Comparison of ENCODE assay signal across 12 cellular contexts in genomic region chr2:98454073-98454472, GRCh38. TPM values are rescaled to one million over a fixed set of nuclear protein-coding genes. Genes with fewer than 3 reads are reported as not detected.
DNase-seq lines count a peak whose midpoint lies in the region; ATAC-seq and TF ChIP-seq lines count a peak whose summit lies in the region.
"Had no signal": no experiment of that assay in that cellular context is flagged by ENCODE, and none has a peak within 500 bp of the region (broad histone marks: within the 10 kb centered on the region; RNA-seq: fewer than 3 reads in every experiment).

No MANE protein-coding gene starts in this region.

- peak overlapping the region in 3 of 4 donors; percentile 63 to 72 (median 67) for H3K27ac ChIP-seq in Peyer's patch
- peak overlapping the region in 3 of 4 donors; percentile 8 to 48 (median 46) for H3K27ac ChIP-seq in esophagus muscularis mucosa (replicated peaks in 1 of 4)
- H3K27ac ChIP-seq: vagina had no signal

- 74% methylated on average over 2 of the region's 2 CpGs for WGBS in esophagus muscularis mucosa

- no peak for DNase-seq in activated CD8-positive, alpha-beta memory T cell treated with anti-CD3 and anti-CD28 coated beads, Interleukin-2, amount 10 ng/mL, durations not matched to agents 7 days and 5 days
- no peak for DNase-seq in activated CD8-positive, alpha-beta memory T cell treated with anti-CD3 and anti-CD28 coated beads, Interleukin-2, amount 50 U/mL, for 48 hours
- DNase-seq in Peyer's patch, result peak in 1 of 3 donors; percentile 3
- peak; percentile 70 for DNase-seq in esophagus muscularis mucosa (ENCODE audit: extremely low spot score)
- DNase-seq in stimulated activated effector memory CD8-positive, alpha-beta T cell treated with anti-CD3 and anti-CD28 coated beads, Interleukin-12 subunit alpha, Interleukin-12 subunit beta, amount 100 ng/mL, for 72 hours (ENCODE audit: low spot score in 2 of 2), result no peak
- no peak for DNase-seq in KBM-7
- DNase-seq in dedifferentiated amniotic fluid mesenchymal stem cell (ENCODE audit: extremely low spot score), result no peak
- DNase-seq in DMS 273 treated with DMSO at 0.1 percent for 48 hours (lab: John Stamatoyannopoulos, UW), result no peak
- DNase-seq: cortex of kidney, gastrocnemius medialis had no signal

- intact Hi-C loops in esophagus muscularis mucosa (cut with DNase I), result loop anchor here (5.0 kb wide), 1 partner anchor 53 kb away; no protein-coding TSS in a partner anchor

- H3K36me3 ChIP-seq in Peyer's patch, result no peaks in the 10 kb centered on the region
- peaks cover 0 to 4% (median 0%) of the 10 kb centered on the region in 4 donors for H3K36me3 ChIP-seq in esophagus muscularis mucosa
- H3K36me3 ChIP-seq: gastrocnemius medialis, vagina had no signal

- in situ Hi-C loops in KBM-7 (cut with MboI; ENCODE audit: low pct_unique_long_range_greater_than_20kb, low sequenced_read_pairs), result no loop called here

- H3K27me3 ChIP-seq in Peyer's patch (no peaks in the 10 kb centered on the region), esophagus muscularis mucosa (no peaks in the 10 kb centered on the region)
- H3K27me3 ChIP-seq: gastrocnemius medialis, vagina had no signal

- TF ChIP-seq EP300 in esophagus muscularis mucosa (IDR thresholded peaks at IDR 0.05), result no peak

- peak overlapping the region; percentile 89 for H3K27ac Mint-ChIP-seq in activated CD8-positive, alpha-beta memory T cell treated with anti-CD3 and anti-CD28 coated beads, Interleukin-2, amount 10 ng/mL, durations not matched to agents 7 days and 5 days
- H3K27ac Mint-ChIP-seq in stimulated activated effector memory CD8-positive, alpha-beta T cell treated with anti-CD3 and anti-CD28 coated beads, Interleukin-12 subunit alpha, Interleukin-12 subunit beta, amount 100 ng/mL, for 72 hours, result peak overlapping the region; percentile 87

- peak overlapping the region; percentile 66 for H3K4me3 Mint-ChIP-seq in activated CD8-positive, alpha-beta memory T cell treated with anti-CD3 and anti-CD28 coated beads, Interleukin-2, amount 10 ng/mL, durations not matched to agents 7 days and 5 days
- peak overlapping the region; percentile 65 for H3K4me3 Mint-ChIP-seq in stimulated activated effector memory CD8-positive, alpha-beta T cell treated with anti-CD3 and anti-CD28 coated beads, Interleukin-12 subunit alpha, Interleukin-12 subunit beta, amount 100 ng/mL, for 72 hours

- ATAC-seq in activated CD8-positive, alpha-beta memory T cell treated with anti-CD3 and anti-CD28 coated beads, Interleukin-2, amount 10 ng/mL, durations not matched to agents 7 days and 5 days, result no peak
- ATAC-seq in stimulated activated effector memory CD8-positive, alpha-beta T cell treated with anti-CD3 and anti-CD28 coated beads, Interleukin-12 subunit alpha, Interleukin-12 subunit beta, amount 100 ng/mL, for 72 hours, result no peak
- ATAC-seq: gastrocnemius medialis had no signal

- TF ChIP-seq CTCF in Peyer's patch (IDR thresholded peaks at IDR 0.05) (no peak), esophagus muscularis mucosa (IDR thresholded peaks at IDR 0.05) (no peak)

- CTCF ChIA-PET in activated CD8-positive, alpha-beta memory T cell treated with anti-CD3 and anti-CD28 coated beads, Interleukin-2, amount 10 ng/mL, durations not matched to agents 7 days and 5 days (lab: Charles Lee), result interaction anchor here (1.1 to 7.0 kb wide), 4 partner anchors 11 to 41 kb away, joined by 3 to 43 read pairs (median 14); no protein-coding TSS in a partner anchor

- no peaks in the 10 kb centered on the region for H3K9me3 Mint-ChIP-seq in activated CD8-positive, alpha-beta memory T cell treated with anti-CD3 and anti-CD28 coated beads, Interleukin-2, amount 10 ng/mL, durations not matched to agents 7 days and 5 days (ENCODE audit: low read depth)
- H3K9me3 Mint-ChIP-seq in stimulated activated effector memory CD8-positive, alpha-beta T cell treated with anti-CD3 and anti-CD28 coated beads, Interleukin-12 subunit alpha, Interleukin-12 subunit beta, amount 100 ng/mL, for 72 hours, result no peaks in the 10 kb centered on the region

- no peak for TF ChIP-seq POLR2A in Peyer's patch (IDR thresholded peaks at IDR 0.05)
- no peak for TF ChIP-seq POLR2A in esophagus muscularis mucosa (IDR thresholded peaks at IDR 0.05; ENCODE audit: low read depth)

- H3K4me1 Mint-ChIP-seq in activated CD8-positive, alpha-beta memory T cell treated with anti-CD3 and anti-CD28 coated beads, Interleukin-2, amount 10 ng/mL, durations not matched to agents 7 days and 5 days, result peaks cover 95% of the 10 kb centered on the region
- peaks cover 95% of the 10 kb centered on the region for H3K4me1 Mint-ChIP-seq in stimulated activated effector memory CD8-positive, alpha-beta T cell treated with anti-CD3 and anti-CD28 coated beads, Interleukin-12 subunit alpha, Interleukin-12 subunit beta, amount 100 ng/mL, for 72 hours

- no peaks in the 10 kb centered on the region for H3K9me3 ChIP-seq in Peyer's patch
- H3K9me3 ChIP-seq in esophagus muscularis mucosa, result no peaks in the 10 kb centered on the region
- H3K9me3 ChIP-seq: gastrocnemius medialis, vagina had no signal

- H3K4me3 ChIP-seq in Peyer's patch (no peak overlapping the region), esophagus muscularis mucosa (no peak overlapping the region)
- H3K4me3 ChIP-seq: gastrocnemius medialis, lung, vagina had no signal

- no peaks in the 10 kb centered on the region for H3K27me3 Mint-ChIP-seq in activated CD8-positive, alpha-beta memory T cell treated with anti-CD3 and anti-CD28 coated beads, Interleukin-2, amount 10 ng/mL, durations not matched to agents 7 days and 5 days

- peaks cover 42% of the 10 kb centered on the region for H3K36me3 Mint-ChIP-seq in activated CD8-positive, alpha-beta memory T cell treated with anti-CD3 and anti-CD28 coated beads, Interleukin-2, amount 10 ng/mL, durations not matched to agents 7 days and 5 days
- peaks cover 36% of the 10 kb centered on the region for H3K36me3 Mint-ChIP-seq in stimulated activated effector memory CD8-positive, alpha-beta T cell treated with anti-CD3 and anti-CD28 coated beads, Interleukin-12 subunit alpha, Interleukin-12 subunit beta, amount 100 ng/mL, for 72 hours

- H3K4me1 ChIP-seq in Peyer's patch, result peaks cover 0 to 58% (median 12%) of the 10 kb centered on the region in 4 donors
- peaks cover 29 to 92% (median 78%) of the 10 kb centered on the region in 4 donors for H3K4me1 ChIP-seq in esophagus muscularis mucosa

RNA-seq across cellular contexts. Expression of gene INPP4A, which starts 9.4 kb away (rescaled TPM):
- total RNA-seq in activated CD8-positive, alpha-beta memory T cell treated with anti-CD3 and anti-CD28 coated beads, Interleukin-2, amount 10 ng/mL, durations not matched to agents 7 days and 5 days, result 100 to 1,000 TPM; 144 to 229 TPM
- total RNA-seq in Peyer's patch, result 10 to 100 TPM; 15.6 to 78.4 (median 27.4) TPM
- total RNA-seq in esophagus muscularis mucosa, result 10 to 100 TPM; 30.7 to 58.9 (median 39.4) TPM
